8 cellular contexts compared by ENCODE assay signal in the genomic region with DNA sequence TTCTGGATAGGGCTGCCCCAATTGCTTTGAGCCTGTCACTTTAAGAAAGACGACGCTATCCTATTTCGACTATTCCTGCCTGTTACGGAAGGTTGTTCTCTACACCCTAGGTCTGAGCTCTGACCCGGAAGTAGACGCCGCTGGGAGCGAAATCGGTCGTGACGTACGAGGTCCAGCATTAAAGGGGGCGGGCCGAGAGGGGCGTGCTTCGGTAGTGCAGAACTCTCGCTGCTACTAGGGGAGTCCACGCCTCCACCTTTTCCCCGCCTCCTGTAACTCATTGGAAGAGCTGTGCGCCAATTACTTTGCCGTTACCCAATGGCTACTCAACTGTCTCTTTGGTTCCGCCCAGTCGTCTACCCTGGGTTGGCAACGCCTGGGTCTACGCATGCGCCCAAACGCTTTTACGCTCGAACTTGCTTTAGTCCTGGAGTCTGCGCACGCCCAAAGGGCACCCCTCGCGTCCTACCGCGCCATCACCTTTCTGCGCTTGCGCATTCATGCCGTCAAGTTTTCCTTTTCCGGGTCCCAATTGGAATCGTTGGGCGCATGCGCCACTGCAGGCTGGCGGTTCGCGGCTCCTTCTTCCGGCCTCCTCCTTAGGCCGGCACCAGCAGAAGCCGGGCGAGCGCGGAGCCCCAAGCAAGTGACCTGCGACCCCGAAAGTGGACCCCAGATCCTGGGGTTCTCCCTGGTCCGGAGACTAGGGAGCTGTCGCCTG. TPM values are rescaled to one million over a fixed set of nuclear protein-coding genes. Genes with fewer than 3 reads are reported as not detected.
A peak's percentile ranks its signal among the peaks of the same experiment; 100 is the strongest.
DNase-seq lines count a peak whose midpoint lies in the region; ATAC-seq, FAIRE-seq and TF ChIP-seq lines count a peak whose summit lies in the region.

A gene (plus strand): TSS at position 548 of the 721 bp plus-strand sequence. CDS start 536 bp downstream, outside the sequence.

- H3K4me3 ChIP-seq in OCI-LY3 (ENCODE audit: low read length) = peak within 1 kb of the TSS; percentile 79
- H3K4me3 ChIP-seq in mesodermal cell (ENCODE audit: extremely low read depth, insufficient read depth, low read length, poor library complexity, severe bottlenecking) = peak within 1 kb of the TSS; percentile 85

- no peaks in the 10 kb centered on the region for H3K27me3 ChIP-seq in OCI-LY3 (ENCODE audit: low read depth, low read length)

- H2AFZ ChIP-seq in OCI-LY3 (ENCODE audit: low read depth, low read length) = no peak within 1 kb of the TSS

- peak; percentile 99 for DNase-seq in Calu3
- DNase-seq in HuH-7 (ENCODE audit: low spot score) = peak; percentile 100
- peak; percentile 99 for DNase-seq in activated CD8-positive, alpha-beta memory T cell treated with anti-CD3 and anti-CD28 coated beads, Interleukin-2, amount 50 U/mL, for 48 hours
- peak; percentile 99 to 100 for DNase-seq in stimulated activated CD8-positive, alpha-beta memory T cell treated with anti-CD3 and anti-CD28 coated beads, Interleukin-15, amount 100 ng/mL, for 4 hours (ENCODE audit: low read depth in 2 of 2)

- peak within 1 kb of the TSS; percentile 95 for H3K27ac Mint-ChIP-seq in Calu3 (ENCODE audit: unreplicated experiment)

- H3K9me3 ChIP-seq in OCI-LY3 (ENCODE audit: insufficient read depth, low read length) (no peaks in the 10 kb centered on the region), mesodermal cell (ENCODE audit: control insufficient read depth, low read length) (no peaks in the 10 kb centered on the region)

- peak; percentile 74 for ATAC-seq in GM21515 (IDR thresholded peaks at IDR 0.05; ENCODE audit: unreplicated experiment)

- H3K27me3 Mint-ChIP-seq in Calu3 (ENCODE audit: unreplicated experiment) = no peaks in the 10 kb centered on the region

- peak within 1 kb of the TSS; percentile 100 for H3K4me2 ChIP-seq in OCI-LY3 (ENCODE audit: low read length)

- peak within 1 kb of the TSS; percentile 92 for H3K9ac ChIP-seq in OCI-LY3 (ENCODE audit: low read length)

- intact Hi-C loops in Calu3 (cut with micrococcal nuclease; ENCODE audit: unreplicated experiment) = no loop called here

- H3K36me3 ChIP-seq in OCI-LY3 (replicated peaks; ENCODE audit: low read depth, low read length) (peaks cover 33% of the 10 kb centered on the region), mesodermal cell (ENCODE audit: control insufficient read depth, insufficient read depth, low read length) (peaks cover 57% of the 10 kb centered on the region)

- BruUV-seq in Calu3 (replicated peaks; lab: Mats Ljungman, UMichigan) = no TSS peak

- CTCF ChIA-PET in Calu3 (lab: Charles Lee) = interaction anchor here (0.6 to 1.7 kb wide), 11 partner anchors 11 to 267 kb away, joined by 3 to 6 read pairs (median 4); a partner anchor contains a TSS

- no peak for TF ChIP-seq CTCF in Calu3 (IDR thresholded peaks at IDR 0.05; ENCODE audit: unreplicated experiment)
- TF ChIP-seq CTCF in OCI-LY3 (IDR thresholded peaks at IDR 0.05; ENCODE audit: low read depth, low read length) = no peak

- H3K4me3 Mint-ChIP-seq in Calu3 (ENCODE audit: low read depth, unreplicated experiment) = peak within 1 kb of the TSS; percentile 93

- 0 to 1% methylated on average over 43 to 55 of the region's 55 CpGs for WGBS in mesodermal cell (ENCODE audit: insufficient coverage in 2 of 2), 2 experiments

- FAIRE-seq in endometrium (lab: Jason Lieb, UNC) = peak; percentile 99

- peaks cover 78% of the 10 kb centered on the region for H3K36me3 Mint-ChIP-seq in Calu3 (ENCODE audit: insufficient read depth, unreplicated experiment)

- H3K27ac ChIP-seq in OCI-LY3 (ENCODE audit: low read length) (peak within 1 kb of the TSS; percentile 76), mesodermal cell (ENCODE audit: low read depth, low read length, severe bottlenecking) (peak within 1 kb of the TSS; percentile 83)

- H3K4me1 ChIP-seq in OCI-LY3 (ENCODE audit: low read length) (peaks cover 31% of the 10 kb centered on the region), mesodermal cell (ENCODE audit: control insufficient read depth, insufficient read depth, low read length, poor library complexity, severe bottlenecking) (peaks cover 36% of the 10 kb centered on the region)

- no peaks in the 10 kb centered on the region for H3K9me3 Mint-ChIP-seq in Calu3 (ENCODE audit: low read depth, unreplicated experiment)

- peaks cover 29% of the 10 kb centered on the region for H3K4me1 Mint-ChIP-seq in Calu3 (ENCODE audit: low read depth, unreplicated experiment)

- peaks cover 9% of the 10 kb centered on the region; the same call in 1 of the 2 replicates for H4K20me1 ChIP-seq in OCI-LY3 (ENCODE audit: insufficient read depth, low read length)

- H3K79me2 ChIP-seq in OCI-LY3 (ENCODE audit: low read length) = peaks cover 76% of the 10 kb centered on the region

RNA-seq across cellular contexts. Expression of the gene that starts here (rescaled TPM):
- 72.8 and 77.4 TPM in 2 replicates for total RNA-seq in Calu3 (2022)
- polyA plus RNA-seq in mesodermal cell (2013, experiment 1 of 2) = 25.5 TPM
- polyA plus RNA-seq in mesodermal cell (2013, experiment 2 of 2) = 21.0 TPM

Comparison
In these comparisons a context has a peak if more than half of its experiments do, and no peak if none do; other contexts are left out.
1. Peak in every context shown above with its lines: DNase-seq, ATAC-seq, H3K4me3 ChIP-seq and H3K27ac ChIP-seq.